In the genomic region with DNA sequence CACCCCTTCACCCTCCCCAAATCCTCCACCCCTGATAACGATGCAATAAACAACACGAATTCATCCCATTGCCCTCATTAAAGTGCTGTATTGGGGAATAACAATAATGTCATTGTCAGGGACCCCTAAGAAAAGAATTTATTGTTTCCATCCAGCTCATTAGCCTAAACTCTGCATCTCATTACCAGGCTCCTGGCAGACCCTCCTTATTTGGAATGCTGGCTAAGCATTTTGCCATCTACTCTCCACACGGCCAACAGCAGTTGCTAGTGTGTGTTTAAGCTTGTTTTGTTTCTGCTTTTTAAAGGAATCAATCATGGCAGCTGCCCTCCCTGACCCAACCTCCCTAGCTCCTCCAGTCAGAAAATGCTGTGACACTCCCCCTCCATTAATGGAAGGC, we compare ENCODE assay signal across 19 cellular contexts. TPM values are rescaled to one million over a fixed set of nuclear protein-coding genes. Genes with fewer than 3 reads are reported as not detected.
DNase-seq lines count a peak whose midpoint lies in the region; ATAC-seq and TF ChIP-seq lines count a peak whose summit lies in the region.
"Had no signal": no experiment of that assay in that cellular context is flagged by ENCODE, and none has a peak within 500 bp of the region (broad histone marks: within the 10 kb centered on the region; RNA-seq: fewer than 3 reads in every experiment).

No MANE protein-coding gene starts in this region.

- peaks cover 7% of the 10 kb centered on the region for H3K9me3 Mint-ChIP-seq in glutamatergic neuron (ENCODE audit: unreplicated experiment)
- H3K9me3 Mint-ChIP-seq: CD4-positive, alpha-beta memory T cell; HFFc6 had no signal

- H3K27me3 Mint-ChIP-seq in glutamatergic neuron (ENCODE audit: unreplicated experiment) = peaks cover 7% of the 10 kb centered on the region
- H3K27me3 Mint-ChIP-seq: CD4-positive, alpha-beta memory T cell had no signal

- H4K91ac ChIP-seq in neuronal stem cell (ENCODE audit: low read depth, low read length, poor library complexity) = no peak overlapping the region

- no CpG with 5 or more reads among the region's 3 CpGs for WGBS in neuronal stem cell (ENCODE audit: extremely low coverage in 2 of 2, insufficient read length in 2 of 2, insufficient replicate concordance in 1 of 2), 2 donors
- WGBS in body of pancreas, 2 donors = 76 to 80% methylated on average over 3 of the region's 3 CpGs

- no peak overlapping the region for H4K8ac ChIP-seq in neuronal stem cell (ENCODE audit: low read depth, low read length)

- H2BK15ac ChIP-seq in neuronal stem cell (ENCODE audit: low read length) = no peak overlapping the region

- no peak overlapping the region for H3K4ac ChIP-seq in neuronal stem cell (ENCODE audit: low read length)

- no peak overlapping the region for H3K23ac ChIP-seq in neuronal stem cell (ENCODE audit: low read depth, low read length, poor library complexity)

- H3K27ac ChIP-seq in BLaER1 (peak overlapping the region; percentile 68; the same call in 1 of the 2 replicates), angular gyrus (ENCODE audit: low read depth, low read length) (peak overlapping the region; percentile 88), neuronal stem cell (replicated peaks; ENCODE audit: low read length) (peak overlapping the region; percentile 16), body of pancreas (no peak overlapping the region)
- H3K27ac ChIP-seq: A549 had no signal

- H3K4me2 ChIP-seq in BLaER1 (peak overlapping the region; percentile 88), neuronal stem cell (ENCODE audit: insufficient read depth, low read length, poor library complexity, severe bottlenecking) (no peak overlapping the region)
- H3K4me2 ChIP-seq: A549 had no signal

- peaks cover 63% of the 10 kb centered on the region for H3K4me1 Mint-ChIP-seq in glutamatergic neuron (ENCODE audit: low read depth, unreplicated experiment)
- H3K4me1 Mint-ChIP-seq: CD4-positive, alpha-beta memory T cell had no signal

- no peaks in the 10 kb centered on the region for H3K79me1 ChIP-seq in neuronal stem cell (ENCODE audit: low read depth, low read length)

- H2AFZ ChIP-seq in neuronal stem cell (ENCODE audit: low read length) = no peak overlapping the region

- DNase-seq in glutamatergic neuron = no peak
- DNase-seq in neuronal stem cell (ENCODE audit: low spot score) = peak; percentile 39
- DNase-seq in NCI-H510A (lab: John Stamatoyannopoulos, UW) = no peak
- DNase-seq in body of pancreas = no peak
- DNase-seq: CD4-positive, alpha-beta memory T cell; DND-41; GDM1; HFFc6; KG1; NCI-H1048; NCI-H2107; NCI-H446; NCI-H82; SHP77 treated with DMSO at 0.1 percent for 48 hours had no signal

- H2BK5ac ChIP-seq in neuronal stem cell (ENCODE audit: low read length) = no peak overlapping the region

- no peaks in the 10 kb centered on the region for H3K36me3 Mint-ChIP-seq in glutamatergic neuron (ENCODE audit: unreplicated experiment)

- no peak overlapping the region for H2BK120ac ChIP-seq in neuronal stem cell (ENCODE audit: low read depth, low read length)

- no peak for TF ChIP-seq POLR2A in body of pancreas (IDR thresholded peaks at IDR 0.05)

- H3K18ac ChIP-seq in neuronal stem cell (ENCODE audit: low read length) = no peak overlapping the region

- H3K14ac ChIP-seq in neuronal stem cell (ENCODE audit: low read length) = no peak overlapping the region

- H3K27me3 ChIP-seq in BLaER1 = no peaks in the 10 kb centered on the region
- H3K27me3 ChIP-seq in neuronal stem cell (ENCODE audit: control insufficient read depth in 3 of 3, insufficient read depth in 3 of 3, low read depth in 1 of 3, low read length in 3 of 3) = no peaks in the 10 kb centered on the region
- H3K27me3 ChIP-seq in body of pancreas = no peaks in the 10 kb centered on the region

- peak overlapping the region; percentile 96 for H3K27ac Mint-ChIP-seq in glutamatergic neuron (ENCODE audit: unreplicated experiment)
- H3K27ac Mint-ChIP-seq: HFFc6 had no signal

- no peak for ATAC-seq in GM21423 (IDR thresholded peaks at IDR 0.05; ENCODE audit: unreplicated experiment)
- ATAC-seq in HG03280 (IDR thresholded peaks at IDR 0.05; ENCODE audit: unreplicated experiment) = no peak
- ATAC-seq in body of pancreas = no peak
- ATAC-seq: A549 had no signal

- H3K4me1 ChIP-seq in BLaER1 (peaks cover 66% of the 10 kb centered on the region), neuronal stem cell (ENCODE audit: control insufficient read depth in 2 of 2, insufficient read depth in 1 of 2, low read depth in 1 of 2, low read length in 2 of 2) (peaks cover 3 to 17% of the 10 kb centered on the region in 2 donors), body of pancreas (no peaks in the 10 kb centered on the region)
- H3K4me1 ChIP-seq: A549 had no signal

- H4K20me1 ChIP-seq in BLaER1 = no peaks in the 10 kb centered on the region

- no peaks in the 10 kb centered on the region for H3K9me3 ChIP-seq in BLaER1
- H3K9me3 ChIP-seq in neuronal stem cell (replicated peaks in 1 of 2; ENCODE audit: control insufficient read depth in 2 of 2, insufficient read depth in 1 of 2, low read depth in 1 of 2, low read length in 2 of 2) = peaks cover 0 to 1% of the 10 kb centered on the region in 2 donors
- no peaks in the 10 kb centered on the region for H3K9me3 ChIP-seq in body of pancreas
- H3K9me3 ChIP-seq: A549 had no signal

- no peak overlapping the region for H3K4me3 ChIP-seq in BLaER1
- H3K4me3 ChIP-seq in neuronal stem cell (ENCODE audit: low read length in 2 of 2) = no peak overlapping the region
- H3K4me3 ChIP-seq in body of pancreas = no peak overlapping the region
- H3K4me3 ChIP-seq: A549 had no signal

- intact Hi-C loops in body of pancreas (cut with DNase I) = no loop called here

- no peak overlapping the region for H2AK5ac ChIP-seq in neuronal stem cell (ENCODE audit: low read depth, low read length)

- no peak overlapping the region for H2BK12ac ChIP-seq in neuronal stem cell (ENCODE audit: low read length)

- H3K36me3 ChIP-seq in BLaER1 = peaks cover 17% of the 10 kb centered on the region
- H3K36me3 ChIP-seq in neuronal stem cell (replicated peaks in 1 of 2; ENCODE audit: control insufficient read depth in 2 of 2, insufficient read depth in 2 of 2, low read length in 2 of 2) = no peaks in the 10 kb centered on the region
- no peaks in the 10 kb centered on the region for H3K36me3 ChIP-seq in body of pancreas (replicated peaks in 1 of 2; ENCODE audit: insufficient read depth in 1 of 2, low read depth in 2 of 2)

- peak overlapping the region; percentile 60 for H3K4me3 Mint-ChIP-seq in glutamatergic neuron (ENCODE audit: unreplicated experiment)
- H3K4me3 Mint-ChIP-seq: CD4-positive, alpha-beta memory T cell; HFFc6 had no signal

- H3K9ac ChIP-seq in BLaER1 (peak overlapping the region; percentile 59; the same call in 1 of the 2 replicates), neuronal stem cell (ENCODE audit: low read depth, low read length, poor library complexity) (no peak overlapping the region)

- TF ChIP-seq CTCF in glutamatergic neuron (IDR thresholded peaks at IDR 0.05; ENCODE audit: partially characterized antibody, unreplicated experiment) (no peak), body of pancreas (IDR thresholded peaks at IDR 0.05) (no peak)

RNA-seq across cellular contexts. Expression of a gene that starts 43.5 kb away (rescaled TPM):
- total RNA-seq in glutamatergic neuron (ENCODE audit: unreplicated experiment) = 24.5 TPM
- 10.1 TPM for polyA plus RNA-seq in neuronal stem cell (2013, experiment 1 of 2)
- polyA plus RNA-seq in neuronal stem cell (2013, experiment 2 of 2) = 10.1 TPM
- 1 to 10 TPM; 5.6 to 7.3 TPM for total RNA-seq in body of pancreas

Comparison
In these comparisons a context has a peak if more than half of its experiments do, and no peak if none do; other contexts are left out.
1. H3K27ac ChIP-seq: peak in BLaER1 (single experiment), angular gyrus (single experiment) and neuronal stem cell (single experiment); none in body of pancreas (0 of 4).